In genomic region chr17:29682054-29682453, GRCh38 we compare ENCODE assay signal across 10 cellular contexts. TPM values are rescaled to one million over a fixed set of nuclear protein-coding genes. Genes with fewer than 3 reads are reported as not detected.
DNase-seq lines count a peak whose midpoint lies in the region; ATAC-seq and TF ChIP-seq lines count a peak whose summit lies in the region.
"Had no signal": no experiment of that assay in that cellular context is flagged by ENCODE, and none has a peak within 500 bp of the region (broad histone marks: within the 10 kb centered on the region; RNA-seq: fewer than 3 reads in every experiment).

No MANE protein-coding gene starts in this region.

- H3K79me2 ChIP-seq in MM.1S (ENCODE audit: low read length), result no peaks in the 10 kb centered on the region

- H3K27me3 ChIP-seq in MM.1S (replicated peaks; ENCODE audit: insufficient read depth, low read length) (no peaks in the 10 kb centered on the region), adrenal gland (no peaks in the 10 kb centered on the region), MG63 (no peaks in the 10 kb centered on the region)
- H3K27me3 ChIP-seq: pancreas had no signal

- no peaks in the 10 kb centered on the region; the same call in none of the 2 replicates for H3F3A ChIP-seq in MM.1S (ENCODE audit: insufficient read depth, low read length)

- no peak overlapping the region for H3K4me2 ChIP-seq in MM.1S (ENCODE audit: low read depth, low read length)

- H3K36me3 Mint-ChIP-seq in natural killer cell treated with Interleukin-12 subunit alpha and Interleukin-12 subunit beta and Interleukin-15 and Interleukin-18, amount 100 ng/mL, for 72 hours, result no peaks in the 10 kb centered on the region

- H2AFZ ChIP-seq in MM.1S (ENCODE audit: low read length), result no peak overlapping the region

- H3K4me3 ChIP-seq in MM.1S (ENCODE audit: low read length), result no peak overlapping the region
- H3K4me3 ChIP-seq in adrenal gland, result no peak overlapping the region
- H3K4me3 ChIP-seq in MG63, result no peak overlapping the region
- H3K4me3 ChIP-seq: pancreas had no signal

- no peaks in the 10 kb centered on the region for H3K27me3 Mint-ChIP-seq in natural killer cell treated with Interleukin-12 subunit alpha and Interleukin-12 subunit beta and Interleukin-15 and Interleukin-18, amount 100 ng/mL, for 72 hours

- H3K36me3 ChIP-seq in MM.1S (replicated peaks; ENCODE audit: insufficient read depth, low read length) (no peaks in the 10 kb centered on the region), adrenal gland (replicated peaks in 1 of 2) (no peaks in the 10 kb centered on the region), MG63 (no peaks in the 10 kb centered on the region)
- H3K36me3 ChIP-seq: pancreas had no signal

- H3K9me2 ChIP-seq in MM.1S (replicated peaks; ENCODE audit: insufficient read depth, low read length), result no peaks in the 10 kb centered on the region

- H3K4me1 ChIP-seq in MM.1S (ENCODE audit: low read length) (no peaks in the 10 kb centered on the region), adrenal gland (replicated peaks in 1 of 2) (peaks cover 9 to 25% of the 10 kb centered on the region in 2 donors)

- peak overlapping the region; percentile 1 for H3K4me3 Mint-ChIP-seq in natural killer cell treated with Interleukin-12 subunit alpha and Interleukin-12 subunit beta and Interleukin-15 and Interleukin-18, amount 100 ng/mL, for 72 hours

- no peaks in the 10 kb centered on the region for H3K9me3 ChIP-seq in MM.1S (replicated peaks; ENCODE audit: insufficient read depth, low read length)
- no peaks in the 10 kb centered on the region for H3K9me3 ChIP-seq in adrenal gland (replicated peaks in 1 of 3)
- no peaks in the 10 kb centered on the region for H3K9me3 ChIP-seq in MG63
- H3K9me3 ChIP-seq: pancreas had no signal

- peak overlapping the region; percentile 65 to 77 for H3K27ac Mint-ChIP-seq in natural killer cell treated with Interleukin-12 subunit alpha and Interleukin-12 subunit beta and Interleukin-15 and Interleukin-18, amount 100 ng/mL, for 72 hours

- no peaks in the 10 kb centered on the region for H3K9me3 Mint-ChIP-seq in natural killer cell treated with Interleukin-12 subunit alpha and Interleukin-12 subunit beta and Interleukin-15 and Interleukin-18, amount 100 ng/mL, for 72 hours

- TF ChIP-seq CTCF in MM.1S (IDR thresholded peaks at IDR 0.05; ENCODE audit: low read length) (no peak; the same call in 1 of the 2 replicates), adrenal gland (IDR thresholded peaks at IDR 0.05) (peak in 2 of 6 experiments; percentile 17 to 22)

- 70 to 79% (median 78%) methylated on average over 2 of the region's 2 CpGs for WGBS in adrenal gland, 4 donors

- peak; percentile 27 for DNase-seq in GDM1 (lab: John Stamatoyannopoulos, UW)
- peak; percentile 18 for DNase-seq in MM.1S
- no peak for DNase-seq in adrenal gland
- DNase-seq in natural killer cell treated with Interleukin-12 subunit alpha and Interleukin-12 subunit beta and Interleukin-15 and Interleukin-18, amount 100 ng/mL, for 72 hours (ENCODE audit: low spot score), result no peak
- no peak for DNase-seq in NCI-H446 treated with DMSO at 0.1 percent for 48 hours (lab: John Stamatoyannopoulos, UW)
- DNase-seq in effector CD4-positive, alpha-beta T cell, result no peak
- no peak for DNase-seq in MG63
- no peak for DNase-seq in NCI-H187 treated with DMSO at 0.1 percent for 48 hours (lab: John Stamatoyannopoulos, UW)
- DNase-seq: activated CD8-positive, alpha-beta memory T cell treated with anti-CD3 and anti-CD28 coated beads, Interleukin-2, amount 50 U/mL, for 48 hours; pancreas had no signal

- H3K4me1 Mint-ChIP-seq in natural killer cell treated with Interleukin-12 subunit alpha and Interleukin-12 subunit beta and Interleukin-15 and Interleukin-18, amount 100 ng/mL, for 72 hours (ENCODE audit: low read depth in 2 of 2), result peaks cover 21 to 23% of the 10 kb centered on the region in 2 donors

- intact Hi-C loops in adrenal gland (cut with DNase I), result loop anchor here in 1 of 2 donors (10.0 kb wide), 1 partner anchor 57 kb away; the partner anchor contains the start of gene CORO6

- H3K27ac ChIP-seq in MM.1S (ENCODE audit: low read length) (no peak overlapping the region), adrenal gland (peak overlapping the region in 3 of 5 donors; percentile 37 to 60 (median 44))

- no peak for TF ChIP-seq POLR2A in adrenal gland (IDR thresholded peaks at IDR 0.05)

- H3K9ac ChIP-seq in MM.1S (ENCODE audit: low read length), result no peak overlapping the region

- no peaks in the 10 kb centered on the region for H4K20me1 ChIP-seq in MM.1S (ENCODE audit: insufficient read depth, low read length)

- ATAC-seq in natural killer cell treated with Interleukin-12 subunit alpha and Interleukin-12 subunit beta and Interleukin-15 and Interleukin-18, amount 100 ng/mL, for 72 hours, result peak; percentile 6 to 54

RNA-seq across cellular contexts. Expression of gene CORO6, which starts 59.3 kb away (rescaled TPM):
- 10 to 100 TPM in 1 of 8 donors, 1 to 10 TPM in 7; 1.1 to 14.8 (median 5.6) TPM for total RNA-seq in adrenal gland
- polyA plus RNA-seq in adrenal gland, result 10 to 100 TPM in 2 of 3 donors, under 1 TPM in 1; 0.44 to 34.0 (median 25.5) TPM
- 10 to 100 TPM in 1 of 2 donors, 1 to 10 TPM in 1; 2.1 to 10.2 TPM for total RNA-seq in natural killer cell treated with Interleukin-12 subunit alpha and Interleukin-12 subunit beta and Interleukin-15 and Interleukin-18, amount 100 ng/mL, for 72 hours
- total RNA-seq in MG63 (2014; rRNA removed; shearing (Covaris generic); ENCODE audit: low replicate concordance), result 1.2 TPM in 1 of 2 replicates, not detected in the other

Comparison
In these comparisons a context has a peak if more than half of its experiments do, and no peak if none do; other contexts are left out.
1. DNase-seq: peak in GDM1 (single experiment) and MM.1S (single experiment); none in adrenal gland (0 of 7), natural killer cell treated with Interleukin-12 subunit alpha and Interleukin-12 subunit beta and Interleukin-15 and Interleukin-18, amount 100 ng/mL, for 72 hours (single experiment), NCI-H446 treated with DMSO at 0.1 percent for 48 hours (single experiment), effector CD4-positive, alpha-beta T cell (single experiment), MG63 (single experiment) and NCI-H187 treated with DMSO at 0.1 percent for 48 hours (single experiment).